ENCODE assay signal across 24 cellular contexts in the genomic region with DNA sequence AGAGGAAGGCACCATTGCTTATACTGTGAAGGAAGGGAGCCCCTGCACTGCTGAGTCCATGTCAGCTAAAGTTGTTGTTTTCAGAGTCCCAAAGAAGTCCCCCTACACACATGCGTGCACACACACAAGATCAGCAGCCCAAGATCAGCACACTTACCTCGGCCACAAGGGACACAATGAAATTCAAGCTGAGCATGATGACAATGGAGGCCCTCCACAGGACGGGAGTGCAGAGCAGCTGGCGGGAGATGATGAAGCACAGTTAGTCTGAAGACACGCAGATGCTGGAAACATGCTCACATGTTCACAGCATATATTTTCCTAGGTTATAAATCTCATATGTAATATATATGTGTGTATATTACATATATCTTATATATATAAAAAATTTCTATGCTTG. TPM values are rescaled to one million over a fixed set of nuclear protein-coding genes. Genes with fewer than 3 reads are reported as not detected.
DNase-seq lines count a peak whose midpoint lies in the region; ATAC-seq and TF ChIP-seq lines count a peak whose summit lies in the region.
"Had no signal": no experiment of that assay in that cellular context is flagged by ENCODE, and none has a peak within 500 bp of the region (broad histone marks: within the 10 kb centered on the region; RNA-seq: fewer than 3 reads in every experiment).

No MANE protein-coding gene starts in this region.

- H3K9ac ChIP-seq in HCT116 (ENCODE audit: low read length) (no peak overlapping the region), neural progenitor cell (no peak overlapping the region)
- H3K9ac ChIP-seq: BLaER1 treated with 17β-estradiol and CSF1 and Interleukin-3, amounts not matched to agents 10 nM and 100 nM had no signal

- peak; percentile 69 for ATAC-seq in GM23338
- ATAC-seq in HCT116, result 0 out of 2 replicates have a peak, but pooled peaks have one; percentile 30
- peak; percentile 72 for ATAC-seq in WTC11
- no peak for ATAC-seq in gastroesophageal sphincter
- ATAC-seq: A549; CD8-positive, alpha-beta T cell; GM12878 had no signal

- H3K27ac ChIP-seq in GM23338 (ENCODE audit: low read depth), result no peak overlapping the region
- no peak overlapping the region for H3K27ac ChIP-seq in HCT116 (ENCODE audit: low read depth, low read length)
- no peak overlapping the region for H3K27ac ChIP-seq in neural progenitor cell
- no peak overlapping the region for H3K27ac ChIP-seq in caudate nucleus (ENCODE audit: low read depth, low read length)
- no peak overlapping the region for H3K27ac ChIP-seq in gastroesophageal sphincter
- H3K27ac ChIP-seq: A549; BLaER1 treated with 17β-estradiol and CSF1 and Interleukin-3, amounts not matched to agents 10 nM and 100 nM; SJSA1 had no signal

- H3K4me1 Mint-ChIP-seq in GM23338 (peaks cover 14% of the 10 kb centered on the region), WTC11 (peaks cover 20% of the 10 kb centered on the region), neural progenitor cell (peaks cover 9% of the 10 kb centered on the region)

- H3K27me3 Mint-ChIP-seq in GM23338 (ENCODE audit: insufficient read depth, low read depth, poor library complexity), result peaks cover 4% of the 10 kb centered on the region
- H3K27me3 Mint-ChIP-seq in WTC11 (ENCODE audit: low read depth), result no peaks in the 10 kb centered on the region
- H3K27me3 Mint-ChIP-seq in neural progenitor cell (ENCODE audit: insufficient read depth, low read depth), result no peaks in the 10 kb centered on the region

- H3K4me3 ChIP-seq in GM23338 (no peak overlapping the region), HCT116 (replicated peaks in 1 of 2; ENCODE audit: low read depth in 1 of 2, low read length in 2 of 2) (no peak overlapping the region), neural progenitor cell (no peak overlapping the region), gastroesophageal sphincter (no peak overlapping the region)
- H3K4me3 ChIP-seq: A549; BLaER1 treated with 17β-estradiol and CSF1 and Interleukin-3, amounts not matched to agents 10 nM and 100 nM; GM12878; SJSA1 had no signal

- TF ChIP-seq EP300 in gastroesophageal sphincter (IDR thresholded peaks at IDR 0.05), result no peak

- H3K36me3 ChIP-seq in GM23338 (ENCODE audit: insufficient read depth) (no peaks in the 10 kb centered on the region; the same call in 1 of the 2 replicates), HCT116 (ENCODE audit: control insufficient read depth in 1 of 2, insufficient read depth in 2 of 2, low read length in 2 of 2) (no peaks in the 10 kb centered on the region), neural progenitor cell (no peaks in the 10 kb centered on the region), gastroesophageal sphincter (no peaks in the 10 kb centered on the region)
- H3K36me3 ChIP-seq: BLaER1 treated with 17β-estradiol and CSF1 and Interleukin-3, amounts not matched to agents 10 nM and 100 nM; SJSA1 had no signal

- TF ChIP-seq CTCF in GM23338 (conservative IDR thresholded peaks at IDR 0.05; ENCODE audit: low read depth in 2 of 2), result no peak
- TF ChIP-seq CTCF in HCT116 (IDR thresholded peaks at IDR 0.05 in 2 of 3, conservative IDR thresholded peaks at IDR 0.05 in 1 of 3; ENCODE audit: borderline replicate concordance in 1 of 3, insufficient read depth in 1 of 3, low read depth in 2 of 3, low read length in 2 of 3), result no peak
- TF ChIP-seq CTCF in WTC11 (IDR thresholded peaks at IDR 0.05), result no peak
- no peak for TF ChIP-seq CTCF in neural progenitor cell (IDR thresholded peaks at IDR 0.05)
- no peak for TF ChIP-seq CTCF in gastroesophageal sphincter (IDR thresholded peaks at IDR 0.05)

- H3K4me1 ChIP-seq in GM23338 (ENCODE audit: insufficient read depth), result peaks cover 8% of the 10 kb centered on the region
- H3K4me1 ChIP-seq in HCT116 (ENCODE audit: control insufficient read depth in 1 of 2, insufficient read depth in 2 of 2, low read length in 2 of 2), result no peaks in the 10 kb centered on the region
- peaks cover 25% of the 10 kb centered on the region for H3K4me1 ChIP-seq in neural progenitor cell
- no peaks in the 10 kb centered on the region for H3K4me1 ChIP-seq in gastroesophageal sphincter
- H3K4me1 ChIP-seq: A549; BLaER1 treated with 17β-estradiol and CSF1 and Interleukin-3, amounts not matched to agents 10 nM and 100 nM; Caco-2; SJSA1 had no signal

- DNase-seq in GM23338 (ENCODE audit: low spot score), result peak; percentile 17
- DNase-seq in HCT116 (ENCODE audit: low read depth, low spot score), result no peak
- DNase-seq in WTC11 (ENCODE audit: low spot score), result no peak
- peak; percentile 60 for DNase-seq in neural progenitor cell (ENCODE audit: low spot score)
- no peak for DNase-seq in caudate nucleus (lab: John Stamatoyannopoulos, UW)
- no peak for DNase-seq in activated CD4-positive, CD25-positive, alpha-beta regulatory T cell treated with anti-CD3 and anti-CD28 coated beads, Interleukin-2, amount 50 U/mL, for 72 hours
- DNase-seq: AML-193; Caco-2; CD8-positive, alpha-beta T cell; GDM1; Karpas-422; NCI-H1092 treated with DMSO at 0.1 percent for 48 hours; NCI-H146; NCI-H1930; NCI-H526 treated with DMSO at 0.1 percent for 48 hours; Right ventricle myocardium superior; RPMI8226 had no signal

- TF ChIP-seq POLR2A in HCT116 (IDR thresholded peaks at IDR 0.05; ENCODE audit: borderline replicate concordance, extremely low read depth, insufficient read depth, insufficient read length) (no peak), gastroesophageal sphincter (IDR thresholded peaks at IDR 0.05) (no peak)

- 63 to 75% methylated on average over 5 of the region's 5 CpGs for WGBS in gastroesophageal sphincter (ENCODE audit: low coverage in 1 of 2), 2 donors

- no peaks in the 10 kb centered on the region for H3F3A ChIP-seq in GM23338 (replicated peaks; ENCODE audit: low read depth)
- H3F3A ChIP-seq in neural progenitor cell (ENCODE audit: low read depth), result no peaks in the 10 kb centered on the region

- intact Hi-C loops in HCT116 (cut with micrococcal nuclease), result no loop called here

- no peaks in the 10 kb centered on the region for H3K9me3 ChIP-seq in HCT116 (ENCODE audit: control insufficient read depth in 1 of 2, insufficient read depth in 1 of 2, low read depth in 1 of 2, low read length in 2 of 2)
- H3K9me3 ChIP-seq in neural progenitor cell (ENCODE audit: low read depth), result no peaks in the 10 kb centered on the region
- H3K9me3 ChIP-seq in gastroesophageal sphincter, result no peaks in the 10 kb centered on the region
- H3K9me3 ChIP-seq: A549; BLaER1 treated with 17β-estradiol and CSF1 and Interleukin-3, amounts not matched to agents 10 nM and 100 nM; Caco-2; SJSA1 had no signal

- POLR2A ChIA-PET in HCT116 (lab: Charles Lee) (no interaction called here), WTC11 (lab: Charles Lee) (no interaction called here)

- H3K4me3 Mint-ChIP-seq in GM23338 (no peak overlapping the region), WTC11 (no peak overlapping the region), neural progenitor cell (no peak overlapping the region)
- H3K4me3 Mint-ChIP-seq: CD8-positive, alpha-beta T cell had no signal

- TF ChIP-seq RAD21 in HCT116 (IDR thresholded peaks at IDR 0.05; ENCODE audit: low read depth), result no peak

- H3K27me3 ChIP-seq in GM23338 (ENCODE audit: insufficient read depth) (no peaks in the 10 kb centered on the region), HCT116 (ENCODE audit: insufficient read depth, low read length) (peaks cover 46% of the 10 kb centered on the region), neural progenitor cell (no peaks in the 10 kb centered on the region), gastroesophageal sphincter (no peaks in the 10 kb centered on the region)
- H3K27me3 ChIP-seq: BLaER1 treated with 17β-estradiol and CSF1 and Interleukin-3, amounts not matched to agents 10 nM and 100 nM; SJSA1 had no signal

- no TSS peak for BruUV-seq in HCT116 (replicated peaks; lab: Mats Ljungman, UMichigan)

- H2AFZ ChIP-seq in GM23338 (0 out of 2 replicates have a peak overlapping the region, but pooled peaks have one; percentile 69), HCT116 (ENCODE audit: low read depth, low read length, poor library complexity, severe bottlenecking) (no peak overlapping the region), neural progenitor cell (replicated peaks) (no peak overlapping the region)

- H3K36me3 Mint-ChIP-seq in GM23338 (ENCODE audit: low read depth) (no peaks in the 10 kb centered on the region), WTC11 (no peaks in the 10 kb centered on the region), neural progenitor cell (no peaks in the 10 kb centered on the region)

- H3K79me2 ChIP-seq in GM23338 (replicated peaks; ENCODE audit: insufficient read depth) (no peaks in the 10 kb centered on the region), HCT116 (ENCODE audit: insufficient read depth, low read length) (no peaks in the 10 kb centered on the region), neural progenitor cell (ENCODE audit: low read depth) (no peaks in the 10 kb centered on the region)

- CTCF ChIA-PET in HCT116 (lab: Charles Lee), result no interaction called here
- CTCF ChIA-PET in WTC11 (lab: Charles Lee), result interaction anchor here (1.0 kb wide), 1 partner anchor 10 kb away, joined by 3 read pairs; no protein-coding TSS in a partner anchor

- H3K9me2 ChIP-seq in GM23338 (ENCODE audit: insufficient read depth) (peaks cover 19% of the 10 kb centered on the region; the same call in 1 of the 2 replicates), HCT116 (ENCODE audit: insufficient read depth) (no peaks in the 10 kb centered on the region)

- H4K20me1 ChIP-seq in GM23338 (replicated peaks; ENCODE audit: insufficient read depth) (no peaks in the 10 kb centered on the region), HCT116 (ENCODE audit: insufficient read depth) (no peaks in the 10 kb centered on the region), neural progenitor cell (ENCODE audit: low read depth) (no peaks in the 10 kb centered on the region)
- H4K20me1 ChIP-seq: BLaER1 treated with 17β-estradiol and CSF1 and Interleukin-3, amounts not matched to agents 10 nM and 100 nM had no signal

- H3K4me2 ChIP-seq in GM23338, result no peak overlapping the region
- H3K4me2 ChIP-seq in HCT116 (ENCODE audit: low read length), result no peak overlapping the region
- peak overlapping the region; percentile 58 for H3K4me2 ChIP-seq in neural progenitor cell
- H3K4me2 ChIP-seq: A549; BLaER1 treated with 17β-estradiol and CSF1 and Interleukin-3, amounts not matched to agents 10 nM and 100 nM had no signal

- RAD21 ChIA-PET in HCT116 (lab: Charles Lee; ENCODE audit: low non-redundant PET in 1 of 2, low total read pairs in 2 of 2, uncharacterized antibody in 2 of 2, unreplicated experiment in 2 of 2), result no interaction called here

- H3K9me3 Mint-ChIP-seq in GM23338, result peaks cover 2% of the 10 kb centered on the region; the same call in 1 of the 3 replicates
- H3K9me3 Mint-ChIP-seq in WTC11, result peaks cover 6% of the 10 kb centered on the region
- peaks cover under 1% of the 10 kb centered on the region for H3K9me3 Mint-ChIP-seq in neural progenitor cell
- H3K9me3 Mint-ChIP-seq: CD8-positive, alpha-beta T cell had no signal

- H3K27ac Mint-ChIP-seq in GM23338, result no peak overlapping the region
- H3K27ac Mint-ChIP-seq in WTC11, result no peak overlapping the region
- H3K27ac Mint-ChIP-seq in neural progenitor cell, result no peak overlapping the region
- H3K27ac Mint-ChIP-seq: CD8-positive, alpha-beta T cell had no signal

RNA-seq across cellular contexts. Expression of gene ATP13A5, which starts 28.6 kb away (rescaled TPM):
- total RNA-seq in GM23338 (2014; rRNA removed; shearing (Covaris generic)), result not detected in 2 replicates
- not detected in 2 replicates for polyA plus RNA-seq in GM23338 (2016; fragmentation: Nextera tagmentation; extraction: Ambion mirVana)
- total RNA-seq in HCT116 (2021; ENCODE audit: unreplicated experiment) (not detected), WTC11 (2021) (not detected in 3 replicates), neural progenitor cell (ENCODE audit: low replicate concordance) (not detected in 2 replicates), gastroesophageal sphincter (1 to 10 TPM in 1 of 4 donors, not detected in 3; 1.4 TPM)
- not detected in 2 replicates for polyA plus RNA-seq in HCT116 (2012)
- total RNA-seq: Caco-2; CD8-positive, alpha-beta T cell; GM12878; HT-29; NCI-H460; Right ventricle myocardium superior; SJSA1 had no signal
- polyA plus RNA-seq: A549, GM12878 had no signal

Comparison
In these comparisons a context has a peak if more than half of its experiments do, and no peak if none do; other contexts are left out.
1. DNase-seq: peak in GM23338 (single experiment) and neural progenitor cell (single experiment); none in HCT116 (single experiment), WTC11 (single experiment), caudate nucleus (0 of 61) and activated CD4-positive, CD25-positive, alpha-beta regulatory T cell treated with anti-CD3 and anti-CD28 coated beads, Interleukin-2, amount 50 U/mL, for 72 hours (single experiment).